In the genomic region with DNA sequence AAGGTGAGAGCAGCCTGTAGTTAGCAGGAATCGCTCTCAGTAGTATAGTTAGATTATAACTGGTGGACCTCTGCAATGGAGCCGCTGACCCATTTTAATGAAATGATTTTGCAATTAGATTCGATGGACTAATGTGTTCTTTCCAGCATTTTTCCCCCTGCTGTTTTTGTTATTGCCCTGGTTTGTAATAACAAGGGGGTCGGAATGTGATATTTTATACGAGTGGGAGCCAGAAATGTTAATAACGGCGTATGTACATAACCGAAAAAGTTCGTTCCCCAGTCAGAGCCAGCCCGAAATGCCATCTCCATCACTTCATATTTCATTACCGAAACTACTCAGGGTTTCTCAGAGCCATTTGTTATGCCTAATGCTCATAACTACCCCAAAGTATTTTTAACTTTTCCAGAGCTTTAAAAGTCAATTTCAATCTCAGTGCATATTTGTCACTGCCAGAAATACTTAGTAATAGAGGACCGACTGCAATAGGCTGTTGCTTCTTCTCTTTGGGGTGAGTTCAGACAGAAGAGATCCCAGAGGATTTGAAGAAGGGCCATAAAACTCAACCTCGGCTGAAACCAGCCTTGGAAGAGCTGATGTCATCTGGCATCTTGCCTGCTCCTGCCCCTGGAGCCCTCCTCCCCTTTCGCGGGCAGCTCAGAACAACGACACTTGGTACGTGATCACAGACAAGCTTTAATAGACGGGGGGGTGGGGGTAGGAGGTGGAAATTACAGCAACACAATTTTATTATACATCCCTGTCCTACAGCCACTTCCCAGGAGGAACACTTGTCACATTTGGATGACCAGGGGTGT, we compare ENCODE assay signal across 2 cellular contexts.
TF ChIP-seq lines count a peak whose summit lies in the region.

No MANE protein-coding gene starts in this region.

TF ChIP-seq in HEK293, 187 proteins besides CTCF, POLR2A, EP300 and RAD21 (continued from another document and continues in another):
- TF ChIP-seq, protein P1, sequence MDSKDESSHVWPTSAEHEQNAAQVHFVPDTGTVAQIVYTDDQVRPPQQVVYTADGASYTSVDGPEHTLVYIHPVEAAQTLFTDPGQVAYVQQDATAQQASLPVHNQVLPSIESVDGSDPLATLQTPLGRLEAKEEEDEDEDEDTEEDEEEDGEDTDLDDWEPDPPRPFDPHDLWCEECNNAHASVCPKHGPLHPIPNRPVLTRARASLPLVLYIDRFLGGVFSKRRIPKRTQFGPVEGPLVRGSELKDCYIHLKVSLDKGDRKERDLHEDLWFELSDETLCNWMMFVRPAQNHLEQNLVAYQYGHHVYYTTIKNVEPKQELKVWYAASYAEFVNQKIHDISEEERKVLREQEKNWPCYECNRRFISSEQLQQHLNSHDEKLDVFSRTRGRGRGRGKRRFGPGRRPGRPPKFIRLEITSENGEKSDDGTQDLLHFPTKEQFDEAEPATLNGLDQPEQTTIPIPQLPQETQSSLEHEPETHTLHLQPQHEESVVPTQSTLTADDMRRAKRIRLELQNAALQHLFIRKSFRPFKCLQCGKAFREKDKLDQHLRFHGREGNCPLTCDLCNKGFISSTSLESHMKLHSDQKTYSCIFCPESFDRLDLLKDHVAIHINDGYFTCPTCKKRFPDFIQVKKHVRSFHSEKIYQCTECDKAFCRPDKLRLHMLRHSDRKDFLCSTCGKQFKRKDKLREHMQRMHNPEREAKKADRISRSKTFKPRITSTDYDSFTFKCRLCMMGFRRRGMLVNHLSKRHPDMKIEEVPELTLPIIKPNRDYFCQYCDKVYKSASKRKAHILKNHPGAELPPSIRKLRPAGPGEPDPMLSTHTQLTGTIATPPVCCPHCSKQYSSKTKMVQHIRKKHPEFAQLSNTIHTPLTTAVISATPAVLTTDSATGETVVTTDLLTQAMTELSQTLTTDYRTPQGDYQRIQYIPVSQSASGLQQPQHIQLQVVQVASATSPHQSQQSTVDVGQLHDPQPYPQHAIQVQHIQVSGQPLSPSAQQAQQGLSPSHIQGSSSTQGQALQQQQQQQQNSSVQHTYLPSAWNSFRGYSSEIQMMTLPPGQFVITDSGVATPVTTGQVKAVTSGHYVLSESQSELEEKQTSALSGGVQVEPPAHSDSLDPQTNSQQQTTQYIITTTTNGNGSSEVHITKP (tag by site-specific recombination; IDR thresholded peaks at IDR 0.05), result peak; percentile 73
- no peak for TF ChIP-seq ZNF571 (tag by site-specific recombination; IDR thresholded peaks at IDR 0.05)
- TF ChIP-seq SCRT2 (tag by site-specific recombination; IDR thresholded peaks at IDR 0.05), result peak; percentile 96
- TF ChIP-seq TRIM28 (IDR thresholded peaks at IDR 0.05; ENCODE audit: borderline replicate concordance, low read length), result peak; percentile 84
- TF ChIP-seq ZBTB26 (tag by site-specific recombination; optimal IDR thresholded peaks at IDR 0.05), result no peak
- TF ChIP-seq FEZF1 (tag by site-specific recombination; IDR thresholded peaks at IDR 0.05), result peak; percentile 85
- TF ChIP-seq ZBTB7A (tag by site-specific recombination; IDR thresholded peaks at IDR 0.05; ENCODE audit: low read depth), result no peak
- no peak for TF ChIP-seq ZNF544 (tag by site-specific recombination; IDR thresholded peaks at IDR 0.05)
- no peak for TF ChIP-seq KLF1 (tag by site-specific recombination; IDR thresholded peaks at IDR 0.05)
- TF ChIP-seq ZBTB20 (tag by site-specific recombination; IDR thresholded peaks at IDR 0.05), result no peak
- no peak for TF ChIP-seq ZNF146 (tag by site-specific recombination; IDR thresholded peaks at IDR 0.05)
- TF ChIP-seq ZNF416 (tag by site-specific recombination; IDR thresholded peaks at IDR 0.05), result no peak
- TF ChIP-seq ZFP3 (tag by site-specific recombination; IDR thresholded peaks at IDR 0.05; ENCODE audit: low read depth), result no peak
- TF ChIP-seq ZNF223 (tag by site-specific recombination; IDR thresholded peaks at IDR 0.05), result no peak
- TF ChIP-seq, protein P2, sequence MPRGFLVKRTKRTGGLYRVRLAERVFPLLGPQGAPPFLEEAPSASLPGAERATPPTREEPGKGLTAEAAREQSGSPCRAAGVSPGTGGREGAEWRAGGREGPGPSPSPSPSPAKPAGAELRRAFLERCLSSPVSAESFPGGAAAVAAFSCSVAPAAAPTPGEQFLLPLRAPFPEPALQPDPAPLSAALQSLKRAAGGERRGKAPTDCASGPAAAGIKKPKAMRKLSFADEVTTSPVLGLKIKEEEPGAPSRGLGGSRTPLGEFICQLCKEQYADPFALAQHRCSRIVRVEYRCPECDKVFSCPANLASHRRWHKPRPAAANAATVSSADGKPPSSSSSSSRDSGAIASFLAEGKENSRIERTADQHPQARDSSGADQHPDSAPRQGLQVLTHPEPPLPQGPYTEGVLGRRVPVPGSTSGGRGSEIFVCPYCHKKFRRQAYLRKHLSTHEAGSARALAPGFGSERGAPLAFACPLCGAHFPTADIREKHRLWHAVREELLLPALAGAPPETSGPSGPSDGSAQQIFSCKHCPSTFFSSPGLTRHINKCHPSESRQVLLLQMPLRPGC (tag by site-specific recombination; IDR thresholded peaks at IDR 0.05), result no peak; the same call in 1 of the 2 replicates
- TF ChIP-seq SALL2 (tag by site-specific recombination; IDR thresholded peaks at IDR 0.05; ENCODE audit: borderline replicate concordance), result no peak
- peak; percentile 99 for TF ChIP-seq PRDM6 (tag by site-specific recombination; IDR thresholded peaks at IDR 0.05)
- no peak for TF ChIP-seq MYNN (tag by site-specific recombination; IDR thresholded peaks at IDR 0.05; ENCODE audit: borderline replicate concordance)
- no peak for TF ChIP-seq HOXA7 (CRISPR knock-in tag; IDR thresholded peaks at IDR 0.05; ENCODE audit: borderline replicate concordance)

TF ChIP-seq in SK-N-SH treated with all-trans-retinoic acid at 6 μM for 48 hours, 23 proteins besides CTCF, POLR2A, EP300 and RAD21 (continued from another document):
- TF ChIP-seq POU6F1 (CRISPR knock-in tag; IDR thresholded peaks at IDR 0.05; ENCODE audit: borderline replicate concordance, low read depth) (no peak), TCF4 (CRISPR knock-in tag; IDR thresholded peaks at IDR 0.05; ENCODE audit: borderline replicate concordance) (no peak), BACH2 (CRISPR knock-in tag; IDR thresholded peaks at IDR 0.05; ENCODE audit: borderline replicate concordance) (no peak), ZNF565 (CRISPR knock-in tag; conservative IDR thresholded peaks at IDR 0.05; ENCODE audit: low read depth) (no peak), ZFP3 (CRISPR knock-in tag; IDR thresholded peaks at IDR 0.05) (no peak), ARNTL (CRISPR knock-in tag; IDR thresholded peaks at IDR 0.05; ENCODE audit: borderline replicate concordance, low read depth) (no peak), SNAI2 (CRISPR knock-in tag; IDR thresholded peaks at IDR 0.05) (no peak; the same call in 1 of the 2 replicates), OSR1 (CRISPR knock-in tag; IDR thresholded peaks at IDR 0.05) (no peak), RARB (CRISPR knock-in tag; IDR thresholded peaks at IDR 0.05) (no peak), CSDC2 (CRISPR knock-in tag; IDR thresholded peaks at IDR 0.05) (no peak; the same call in 1 of the 2 replicates), ZNF8 (CRISPR knock-in tag; IDR thresholded peaks at IDR 0.05) (no peak), TOX (CRISPR knock-in tag; IDR thresholded peaks at IDR 0.05; ENCODE audit: borderline replicate concordance) (no peak), ZC3H10 (CRISPR knock-in tag; IDR thresholded peaks at IDR 0.05) (no peak), ZNF70 (CRISPR knock-in tag; IDR thresholded peaks at IDR 0.05) (peak; percentile 42; the same call in 1 of the 2 replicates), ZFP30 (CRISPR knock-in tag; IDR thresholded peaks at IDR 0.05) (no peak), ISL1 (CRISPR knock-in tag; IDR thresholded peaks at IDR 0.05) (peak; percentile 87), TSHZ2 (CRISPR knock-in tag; IDR thresholded peaks at IDR 0.05) (no peak)
- TF ChIP-seq, protein P3, sequence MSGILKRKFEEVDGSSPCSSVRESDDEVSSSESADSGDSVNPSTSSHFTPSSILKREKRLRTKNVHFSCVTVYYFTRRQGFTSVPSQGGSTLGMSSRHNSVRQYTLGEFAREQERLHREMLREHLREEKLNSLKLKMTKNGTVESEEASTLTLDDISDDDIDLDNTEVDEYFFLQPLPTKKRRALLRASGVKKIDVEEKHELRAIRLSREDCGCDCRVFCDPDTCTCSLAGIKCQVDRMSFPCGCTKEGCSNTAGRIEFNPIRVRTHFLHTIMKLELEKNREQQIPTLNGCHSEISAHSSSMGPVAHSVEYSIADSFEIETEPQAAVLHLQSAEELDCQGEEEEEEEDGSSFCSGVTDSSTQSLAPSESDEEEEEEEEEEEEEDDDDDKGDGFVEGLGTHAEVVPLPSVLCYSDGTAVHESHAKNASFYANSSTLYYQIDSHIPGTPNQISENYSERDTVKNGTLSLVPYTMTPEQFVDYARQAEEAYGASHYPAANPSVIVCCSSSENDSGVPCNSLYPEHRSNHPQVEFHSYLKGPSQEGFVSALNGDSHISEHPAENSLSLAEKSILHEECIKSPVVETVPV (CRISPR knock-in tag; IDR thresholded peaks at IDR 0.05), result 0 out of 2 replicates have a peak, but pooled peaks have one; percentile 9
